10 cellular contexts compared by ENCODE assay signal in the genomic region with DNA sequence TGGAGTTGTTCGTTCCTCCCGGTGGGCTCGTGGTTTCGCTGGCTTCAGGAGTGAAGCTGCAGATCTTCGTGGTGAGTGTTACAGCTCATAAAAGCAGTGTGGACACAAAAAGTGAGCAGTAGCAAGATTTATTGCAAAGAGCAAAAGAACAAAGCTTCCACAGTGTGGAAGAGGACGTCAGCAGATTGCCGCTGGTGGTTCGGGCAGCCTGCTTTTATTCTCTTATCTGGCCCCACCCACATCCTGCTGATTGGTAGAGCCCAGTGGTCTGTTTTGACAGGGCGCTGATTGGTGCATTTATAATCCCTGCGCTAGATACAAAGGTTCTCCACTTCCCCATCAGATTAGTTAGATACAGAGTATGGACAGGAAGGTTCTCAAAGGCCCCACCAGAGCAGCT. TPM values are rescaled to one million over a fixed set of nuclear protein-coding genes. Genes with fewer than 3 reads are reported as not detected.
"Had no signal": no experiment of that assay in that cellular context is flagged by ENCODE, and none has a peak within 500 bp of the region (broad histone marks: within the 10 kb centered on the region; RNA-seq: fewer than 3 reads in every experiment).

No MANE protein-coding gene starts in this region.

RNA-seq across cellular contexts. Expression of a gene that starts 8.9 kb away (rescaled TPM):
- total RNA-seq: activated T-helper 1 cell treated with anti-CD3 and anti-CD28 coated beads, Interleukin-12 subunit alpha, Interleukin-12 subunit beta, Interleukin-2, Interleukin-4 antibody, amounts not matched to agents 30 ng/mL and 10 ng/mL and 1 ng/mL, durations not matched to agents 14 hours and 24 hours and 36 hours; chondrocyte; gastroesophageal sphincter; left ventricle myocardium superior; myocyte; renal cortical epithelial cell; sigmoid colon; SJSA1; T-helper 2 cell treated with Interferon-gamma antibody and Interleukin-4, amounts not matched to agents 100 ng/mL and 5 ng/mL, for 36 hours; urinary bladder had no signal
